Comparison of ENCODE assay signal across 11 cellular contexts in the genomic region with DNA sequence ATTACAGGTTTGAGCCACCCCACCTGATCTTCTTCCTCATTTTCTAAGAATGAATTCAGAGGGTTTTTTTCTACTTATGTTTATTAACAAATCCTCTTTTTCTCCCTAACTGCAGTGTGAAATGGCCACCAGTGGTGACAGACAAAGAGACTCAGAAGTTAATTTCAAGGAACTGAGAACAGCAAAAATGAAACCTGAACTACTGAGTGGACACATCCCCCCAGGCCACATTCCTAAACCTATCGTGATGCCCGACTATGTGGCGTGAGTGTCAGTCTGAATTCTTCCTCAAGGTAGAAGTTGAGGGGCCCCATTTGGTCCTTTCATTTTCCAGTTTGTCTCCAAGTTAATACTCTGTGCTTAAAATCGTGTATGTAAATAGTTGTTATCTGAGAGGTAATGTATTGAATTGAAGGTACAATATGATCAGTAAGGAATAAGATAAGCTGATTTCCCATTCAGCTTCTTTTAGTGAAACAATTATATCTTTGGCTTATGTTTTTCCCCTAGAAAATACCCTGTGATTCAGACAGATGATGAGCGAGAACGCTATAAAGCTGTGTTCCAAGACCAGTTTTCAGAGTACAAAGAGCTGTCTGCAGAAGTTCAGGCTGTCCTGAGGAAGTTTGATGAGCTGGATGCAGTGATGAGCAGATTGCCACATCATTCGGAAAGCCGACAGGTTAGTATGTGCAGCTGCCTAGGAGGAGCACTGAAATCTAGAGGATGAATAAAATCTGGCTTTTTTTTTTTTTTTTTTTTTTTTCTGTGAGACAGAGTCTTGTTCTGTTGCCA. TPM values are rescaled to one million over a fixed set of nuclear protein-coding genes. Genes with fewer than 3 reads are reported as not detected.
DNase-seq lines count a peak whose midpoint lies in the region; ATAC-seq and TF ChIP-seq lines count a peak whose summit lies in the region.
"Had no signal": no experiment of that assay in that cellular context is flagged by ENCODE, and none has a peak within 500 bp of the region (broad histone marks: within the 10 kb centered on the region; RNA-seq: fewer than 3 reads in every experiment).

No MANE protein-coding gene starts in this region.

- H3K9me3 ChIP-seq in body of pancreas, result no peaks in the 10 kb centered on the region
- H3K9me3 ChIP-seq: psoas muscle had no signal

- no peak overlapping the region for H3K27ac Mint-ChIP-seq in natural killer cell treated with Interleukin-12 subunit alpha and Interleukin-12 subunit beta and Interleukin-15 and Interleukin-18, amount 100 ng/mL, for 72 hours
- H3K27ac Mint-ChIP-seq in natural killer cell, result no peak overlapping the region

- TF ChIP-seq CTCF in natural killer cell (IDR thresholded peaks at IDR 0.05) (no peak), body of pancreas (IDR thresholded peaks at IDR 0.05) (no peak)

- no peak for TF ChIP-seq POLR2A in body of pancreas (IDR thresholded peaks at IDR 0.05)

- H3K4me1 ChIP-seq in body of pancreas, result peaks cover 4% of the 10 kb centered on the region
- H3K4me1 ChIP-seq: psoas muscle had no signal

- H3K27me3 Mint-ChIP-seq in natural killer cell treated with Interleukin-12 subunit alpha and Interleukin-12 subunit beta and Interleukin-15 and Interleukin-18, amount 100 ng/mL, for 72 hours, result no peaks in the 10 kb centered on the region
- H3K27me3 Mint-ChIP-seq in natural killer cell (ENCODE audit: low read depth in 2 of 2), result no peaks in the 10 kb centered on the region

- H3K36me3 ChIP-seq in body of pancreas (replicated peaks in 1 of 2; ENCODE audit: insufficient read depth in 1 of 2, low read depth in 2 of 2), result peaks cover 0 to 6% of the 10 kb centered on the region in 2 donors

- no peak overlapping the region for H3K4me3 ChIP-seq in body of pancreas
- H3K4me3 ChIP-seq: psoas muscle had no signal

- no peak overlapping the region for H3K27ac ChIP-seq in body of pancreas
- H3K27ac ChIP-seq: psoas muscle had no signal

- no peak for DNase-seq in natural killer cell treated with Interleukin-12 subunit alpha and Interleukin-12 subunit beta and Interleukin-15 and Interleukin-18, amount 100 ng/mL, for 72 hours (ENCODE audit: low spot score)
- DNase-seq in natural killer cell (no peak), D341Med (ENCODE audit: low spot score) (no peak), Right ventricle myocardium superior (no peak), body of pancreas (no peak)
- DNase-seq: hippocampal formation; psoas muscle; stimulated activated CD4-positive, alpha-beta T cell treated with anti-CD3 and anti-CD28 coated beads, Interleukin-2, amount 100 ng/mL, for 48 hours had no signal

- H3K4me1 Mint-ChIP-seq in natural killer cell treated with Interleukin-12 subunit alpha and Interleukin-12 subunit beta and Interleukin-15 and Interleukin-18, amount 100 ng/mL, for 72 hours (ENCODE audit: low read depth in 2 of 2), result no peaks in the 10 kb centered on the region
- H3K4me1 Mint-ChIP-seq in natural killer cell, result no peaks in the 10 kb centered on the region

- intact Hi-C loops in natural killer cell (cut with micrococcal nuclease) (no loop called here), Right ventricle myocardium superior (cut with DNase I) (no loop called here), body of pancreas (cut with DNase I) (no loop called here)

- WGBS in body of pancreas, 2 donors, result 81 to 83% methylated on average over 8 of the region's 8 CpGs

- ATAC-seq in natural killer cell treated with Interleukin-12 subunit alpha and Interleukin-12 subunit beta and Interleukin-15 and Interleukin-18, amount 100 ng/mL, for 72 hours, result peak in 1 of 2 donors; percentile 44
- ATAC-seq in natural killer cell, result no peak
- peak; percentile 68 for ATAC-seq in GM21723 (IDR thresholded peaks at IDR 0.05; ENCODE audit: unreplicated experiment)
- ATAC-seq in HG03439 (IDR thresholded peaks at IDR 0.05; ENCODE audit: unreplicated experiment), result peak; percentile 51
- ATAC-seq in GM19351 (IDR thresholded peaks at IDR 0.05; ENCODE audit: unreplicated experiment), result no peak
- no peak for ATAC-seq in Right ventricle myocardium superior (ENCODE audit: poor library complexity)
- ATAC-seq in body of pancreas, result no peak
- ATAC-seq: psoas muscle had no signal

- no peaks in the 10 kb centered on the region for H3K27me3 ChIP-seq in body of pancreas

- H3K4me3 Mint-ChIP-seq in natural killer cell treated with Interleukin-12 subunit alpha and Interleukin-12 subunit beta and Interleukin-15 and Interleukin-18, amount 100 ng/mL, for 72 hours, result peak overlapping the region; percentile 30
- no peak overlapping the region for H3K4me3 Mint-ChIP-seq in natural killer cell

- H3K9me3 Mint-ChIP-seq in natural killer cell treated with Interleukin-12 subunit alpha and Interleukin-12 subunit beta and Interleukin-15 and Interleukin-18, amount 100 ng/mL, for 72 hours, result no peaks in the 10 kb centered on the region
- no peaks in the 10 kb centered on the region for H3K9me3 Mint-ChIP-seq in natural killer cell

- no peaks in the 10 kb centered on the region for H3K36me3 Mint-ChIP-seq in natural killer cell treated with Interleukin-12 subunit alpha and Interleukin-12 subunit beta and Interleukin-15 and Interleukin-18, amount 100 ng/mL, for 72 hours
- no peaks in the 10 kb centered on the region for H3K36me3 Mint-ChIP-seq in natural killer cell

RNA-seq across cellular contexts. Expression of a gene that starts 17.7 kb away (rescaled TPM):
- total RNA-seq in natural killer cell treated with Interleukin-12 subunit alpha and Interleukin-12 subunit beta and Interleukin-15 and Interleukin-18, amount 100 ng/mL, for 72 hours, result under 1 TPM; 0.14 to 0.56 TPM
- total RNA-seq in natural killer cell (under 1 TPM in 1 of 3 donors, not detected in 2; 0.50 TPM), Right ventricle myocardium superior (0.94 TPM), body of pancreas (10 to 100 TPM; 15.5 to 19.7 TPM)

RNA-seq across cellular contexts. Expression of a gene that starts 60.0 kb away (rescaled TPM):
- under 1 TPM; 0.48 to 0.67 TPM for total RNA-seq in natural killer cell treated with Interleukin-12 subunit alpha and Interleukin-12 subunit beta and Interleukin-15 and Interleukin-18, amount 100 ng/mL, for 72 hours
- total RNA-seq in natural killer cell (1 to 10 TPM in 2 of 3 donors, under 1 TPM in 1; 0.68 to 1.8 (median 1.3) TPM), Right ventricle myocardium superior (2.0 TPM), body of pancreas (10 to 100 TPM; 23.1 to 63.6 TPM)

Comparison
In these comparisons a context has a peak if more than half of its experiments do, and no peak if none do; other contexts are left out.
1. ATAC-seq: peak in GM21723 (single experiment) and HG03439 (single experiment); none in natural killer cell (0 of 3), GM19351 (single experiment), Right ventricle myocardium superior (single experiment) and body of pancreas (single experiment).